ENCODE assay signal across 1 cellular context in the genomic region with DNA sequence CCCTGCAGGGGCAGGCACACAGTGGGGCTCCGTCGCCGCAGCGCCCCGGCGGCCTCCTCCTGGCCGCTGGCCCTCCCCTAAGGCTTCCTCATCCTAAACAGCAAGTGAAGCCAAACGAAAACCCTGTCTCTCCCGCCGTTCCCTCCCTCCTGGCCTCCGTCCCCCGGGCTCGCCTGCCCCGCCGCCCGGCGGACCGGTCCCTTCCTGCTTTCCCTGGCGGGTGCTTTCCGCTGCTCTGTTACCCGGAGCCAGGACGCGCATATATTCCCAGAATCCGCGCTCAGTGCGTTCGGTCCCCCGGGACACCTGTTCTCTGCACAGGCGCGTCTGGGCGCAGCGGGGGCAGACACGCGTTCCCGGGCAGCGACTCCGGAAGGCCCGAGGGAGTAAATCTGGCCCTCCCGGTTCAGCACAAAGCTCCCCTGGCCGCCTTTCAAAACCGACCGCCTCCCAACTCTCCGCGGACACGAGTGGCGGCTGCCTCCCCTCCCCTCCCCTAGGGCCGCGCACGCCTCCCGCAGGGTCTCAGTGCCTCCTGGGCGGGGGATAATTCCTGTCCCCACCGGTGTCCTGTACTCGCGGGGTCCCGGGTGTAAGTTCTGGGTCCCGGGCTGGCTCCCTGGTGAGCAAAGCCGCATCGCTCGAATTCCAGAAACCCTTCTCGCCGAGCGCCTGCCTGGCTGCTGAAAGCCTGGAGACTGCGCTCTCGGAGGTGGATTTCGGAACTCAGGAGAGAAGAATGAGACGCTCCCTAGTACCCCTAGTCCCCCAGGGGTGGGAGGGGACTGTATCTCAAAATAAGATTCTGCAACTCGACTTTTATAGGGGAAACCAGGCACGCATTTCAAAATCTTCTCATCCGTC.
TF ChIP-seq lines count a peak whose summit lies in the region.

No MANE protein-coding gene starts in this region.

TF ChIP-seq in endothelial cell of umbilical vein, 7 proteins besides CTCF, POLR2A, EP300 and RAD21:
- no peak for TF ChIP-seq FOS (IDR thresholded peaks at IDR 0.05; ENCODE audit: borderline replicate concordance, insufficient read depth, low read length)
- TF ChIP-seq JUN (IDR thresholded peaks at IDR 0.05; ENCODE audit: borderline replicate concordance, insufficient read depth, insufficient read length, low read depth) = no peak
- TF ChIP-seq EZH2 (IDR thresholded peaks at IDR 0.05; ENCODE audit: borderline replicate concordance, low read depth, low read length, severe bottlenecking) = peak; percentile 96
- TF ChIP-seq MYC (IDR thresholded peaks at IDR 0.05; ENCODE audit: low read depth, low read length) = no peak
- TF ChIP-seq GATA2 (IDR thresholded peaks at IDR 0.05; ENCODE audit: insufficient read depth, insufficient read length, low read depth, low read length) = no peak
- TF ChIP-seq MAX (IDR thresholded peaks at IDR 0.05; ENCODE audit: insufficient read depth, insufficient read length) = no peak
- TF ChIP-seq POLR2AphosphoS5 (IDR thresholded peaks at IDR 0.05; ENCODE audit: insufficient read depth, low read depth, low read length) = no peak
